ENCODE assay signal across 11 cellular contexts in the genomic region with DNA sequence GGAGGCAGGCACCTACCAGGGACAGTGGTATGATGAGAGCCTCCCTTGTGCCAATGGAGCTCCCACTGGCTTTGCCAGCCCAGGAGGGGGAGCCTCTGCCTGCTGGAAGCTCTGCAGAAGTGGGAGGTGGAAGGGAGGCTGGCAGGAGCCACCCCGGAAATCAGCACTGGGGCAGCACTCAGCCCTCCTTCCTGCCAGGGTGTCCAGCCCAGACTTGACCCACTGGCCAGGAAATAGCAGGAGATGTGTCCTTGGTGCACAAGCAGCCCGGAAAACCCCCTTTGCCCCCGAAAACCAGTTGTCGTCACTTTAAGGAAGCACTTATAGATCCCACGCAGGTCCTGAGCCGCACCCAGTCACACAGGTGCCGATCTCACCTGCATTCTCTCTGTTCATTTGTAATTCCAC. TPM values are rescaled to one million over a fixed set of nuclear protein-coding genes. Genes with fewer than 3 reads are reported as not detected.
DNase-seq lines count a peak whose midpoint lies in the region; ATAC-seq and TF ChIP-seq lines count a peak whose summit lies in the region.
"Had no signal": no experiment of that assay in that cellular context is flagged by ENCODE, and none has a peak within 500 bp of the region (broad histone marks: within the 10 kb centered on the region; RNA-seq: fewer than 3 reads in every experiment).

No MANE protein-coding gene starts in this region.

- TF ChIP-seq CTCF in epithelial cell of proximal tubule (conservative IDR thresholded peaks at IDR 0.05; ENCODE audit: low read depth, low read length) (peak; percentile 65), spleen (IDR thresholded peaks at IDR 0.05 in 8 of 11, conservative IDR thresholded peaks at IDR 0.05 in 3 of 11) (no peak)

- H3K4me1 Mint-ChIP-seq in stimulated activated effector memory CD8-positive, alpha-beta T cell treated with anti-CD3 and anti-CD28 coated beads, Interleukin-12 subunit alpha, Interleukin-12 subunit beta, amount 100 ng/mL, for 72 hours = peaks cover 7% of the 10 kb centered on the region
- H3K4me1 Mint-ChIP-seq in stimulated activated naive CD8-positive, alpha-beta T cell treated with anti-CD3 and anti-CD28 coated beads, Interleukin-15, amount 100 ng/mL, for 72 hours = no peaks in the 10 kb centered on the region
- peaks cover 0 to 5% of the 10 kb centered on the region in 2 donors for H3K4me1 Mint-ChIP-seq in natural killer cell treated with Interleukin-12 subunit alpha and Interleukin-12 subunit beta and Interleukin-15 and Interleukin-18, amount 100 ng/mL, for 72 hours (ENCODE audit: low read depth in 2 of 2)

- ATAC-seq in stimulated activated effector memory CD8-positive, alpha-beta T cell treated with anti-CD3 and anti-CD28 coated beads, Interleukin-12 subunit alpha, Interleukin-12 subunit beta, amount 100 ng/mL, for 72 hours = no peak
- ATAC-seq in stimulated activated naive CD8-positive, alpha-beta T cell treated with anti-CD3 and anti-CD28 coated beads, Interleukin-15, amount 100 ng/mL, for 72 hours = no peak
- ATAC-seq in natural killer cell treated with Interleukin-12 subunit alpha and Interleukin-12 subunit beta and Interleukin-15 and Interleukin-18, amount 100 ng/mL, for 72 hours = no peak

- H3K9me3 Mint-ChIP-seq in stimulated activated effector memory CD8-positive, alpha-beta T cell treated with anti-CD3 and anti-CD28 coated beads, Interleukin-12 subunit alpha, Interleukin-12 subunit beta, amount 100 ng/mL, for 72 hours = no peaks in the 10 kb centered on the region
- H3K9me3 Mint-ChIP-seq in stimulated activated naive CD8-positive, alpha-beta T cell treated with anti-CD3 and anti-CD28 coated beads, Interleukin-15, amount 100 ng/mL, for 72 hours = peaks cover 0 to 5% of the 10 kb centered on the region in 2 donors
- H3K9me3 Mint-ChIP-seq in natural killer cell treated with Interleukin-12 subunit alpha and Interleukin-12 subunit beta and Interleukin-15 and Interleukin-18, amount 100 ng/mL, for 72 hours = no peaks in the 10 kb centered on the region

- no peak overlapping the region for H3K4me3 Mint-ChIP-seq in stimulated activated effector memory CD8-positive, alpha-beta T cell treated with anti-CD3 and anti-CD28 coated beads, Interleukin-12 subunit alpha, Interleukin-12 subunit beta, amount 100 ng/mL, for 72 hours
- no peak overlapping the region for H3K4me3 Mint-ChIP-seq in stimulated activated naive CD8-positive, alpha-beta T cell treated with anti-CD3 and anti-CD28 coated beads, Interleukin-15, amount 100 ng/mL, for 72 hours
- H3K4me3 Mint-ChIP-seq in natural killer cell treated with Interleukin-12 subunit alpha and Interleukin-12 subunit beta and Interleukin-15 and Interleukin-18, amount 100 ng/mL, for 72 hours = no peak overlapping the region

- H3K36me3 Mint-ChIP-seq in stimulated activated effector memory CD8-positive, alpha-beta T cell treated with anti-CD3 and anti-CD28 coated beads, Interleukin-12 subunit alpha, Interleukin-12 subunit beta, amount 100 ng/mL, for 72 hours = no peaks in the 10 kb centered on the region
- H3K36me3 Mint-ChIP-seq in natural killer cell treated with Interleukin-12 subunit alpha and Interleukin-12 subunit beta and Interleukin-15 and Interleukin-18, amount 100 ng/mL, for 72 hours = no peaks in the 10 kb centered on the region

- no peaks in the 10 kb centered on the region for H3K36me3 ChIP-seq in spleen
- H3K36me3 ChIP-seq: BLaER1 treated with 17β-estradiol and CSF1 and Interleukin-3, amounts not matched to agents 10 nM and 100 nM had no signal

- WGBS in spleen, 5 donors = 59 to 69% (median 61%) methylated on average over 7 of the region's 7 CpGs

- peaks cover 0 to 36% (median 0%) of the 10 kb centered on the region in 7 donors for H3K27me3 ChIP-seq in spleen (replicated peaks in 1 of 7)
- H3K27me3 ChIP-seq: BLaER1 treated with 17β-estradiol and CSF1 and Interleukin-3, amounts not matched to agents 10 nM and 100 nM had no signal

- intact Hi-C loops in spleen (cut with DNase I; ENCODE audit: low total_unique reads) = no loop called here

- peaks cover 27% of the 10 kb centered on the region for H3K27me3 Mint-ChIP-seq in stimulated activated naive CD8-positive, alpha-beta T cell treated with anti-CD3 and anti-CD28 coated beads, Interleukin-15, amount 100 ng/mL, for 72 hours
- H3K27me3 Mint-ChIP-seq in natural killer cell treated with Interleukin-12 subunit alpha and Interleukin-12 subunit beta and Interleukin-15 and Interleukin-18, amount 100 ng/mL, for 72 hours = peaks cover 24 to 25% of the 10 kb centered on the region in 2 donors

- no peak for TF ChIP-seq POLR2A in spleen (IDR thresholded peaks at IDR 0.05)

- H3K27ac ChIP-seq in spleen = no peak overlapping the region
- H3K27ac ChIP-seq: BLaER1 treated with 17β-estradiol and CSF1 and Interleukin-3, amounts not matched to agents 10 nM and 100 nM had no signal

- no peaks in the 10 kb centered on the region for H3K4me1 ChIP-seq in spleen

- DNase-seq in NCI-H2107 treated with DMSO at 0.1 percent for 48 hours (lab: John Stamatoyannopoulos, UW; ENCODE audit: unreplicated experiment) (peak; percentile 7), NCI-H2107 (lab: John Stamatoyannopoulos, UW) (no peak), NCI-H226 (peak; percentile 78), epithelial cell of proximal tubule (ENCODE audit: low read depth) (no peak), spleen (peak; percentile 62)
- DNase-seq in stimulated activated effector memory CD8-positive, alpha-beta T cell treated with anti-CD3 and anti-CD28 coated beads, Interleukin-12 subunit alpha, Interleukin-12 subunit beta, amount 100 ng/mL, for 72 hours (ENCODE audit: low spot score in 2 of 2) = no peak
- DNase-seq in stimulated activated naive CD8-positive, alpha-beta T cell treated with anti-CD3 and anti-CD28 coated beads, Interleukin-15, amount 100 ng/mL, for 72 hours = no peak
- DNase-seq in natural killer cell treated with Interleukin-12 subunit alpha and Interleukin-12 subunit beta and Interleukin-15 and Interleukin-18, amount 100 ng/mL, for 72 hours (ENCODE audit: low spot score) = no peak
- DNase-seq: glutamatergic neuron, NCI-H2171 treated with DMSO at 0.1 percent for 48 hours had no signal

- H3K4me3 ChIP-seq in epithelial cell of proximal tubule (ENCODE audit: low read depth, low read length) (no peak overlapping the region), spleen (no peak overlapping the region)
- H3K4me3 ChIP-seq: BLaER1 treated with 17β-estradiol and CSF1 and Interleukin-3, amounts not matched to agents 10 nM and 100 nM had no signal

- H3K27ac Mint-ChIP-seq in stimulated activated effector memory CD8-positive, alpha-beta T cell treated with anti-CD3 and anti-CD28 coated beads, Interleukin-12 subunit alpha, Interleukin-12 subunit beta, amount 100 ng/mL, for 72 hours = no peak overlapping the region
- no peak overlapping the region for H3K27ac Mint-ChIP-seq in stimulated activated naive CD8-positive, alpha-beta T cell treated with anti-CD3 and anti-CD28 coated beads, Interleukin-15, amount 100 ng/mL, for 72 hours
- no peak overlapping the region for H3K27ac Mint-ChIP-seq in natural killer cell treated with Interleukin-12 subunit alpha and Interleukin-12 subunit beta and Interleukin-15 and Interleukin-18, amount 100 ng/mL, for 72 hours

- H3K9me3 ChIP-seq in spleen = peaks cover 0 to 8% (median 0%) of the 10 kb centered on the region in 8 donors

RNA-seq across cellular contexts. Expression of a gene that starts 49.3 kb away (rescaled TPM):
- total RNA-seq in epithelial cell of proximal tubule (0.14 and 0.29 TPM in 2 replicates), spleen (not detected)
- polyA plus RNA-seq in spleen = not detected
- not detected for total RNA-seq in natural killer cell treated with Interleukin-12 subunit alpha and Interleukin-12 subunit beta and Interleukin-15 and Interleukin-18, amount 100 ng/mL, for 72 hours

Comparison
In these comparisons a context has a peak if more than half of its experiments do, and no peak if none do; other contexts are left out.
1. DNase-seq: peak in NCI-H2107 treated with DMSO at 0.1 percent for 48 hours (single experiment), NCI-H226 (single experiment) and spleen (single experiment); none in NCI-H2107 (single experiment), epithelial cell of proximal tubule (single experiment), stimulated activated effector memory CD8-positive, alpha-beta T cell treated with anti-CD3 and anti-CD28 coated beads, Interleukin-12 subunit alpha, Interleukin-12 subunit beta, amount 100 ng/mL, for 72 hours (0 of 2), stimulated activated naive CD8-positive, alpha-beta T cell treated with anti-CD3 and anti-CD28 coated beads, Interleukin-15, amount 100 ng/mL, for 72 hours (0 of 2) and natural killer cell treated with Interleukin-12 subunit alpha and Interleukin-12 subunit beta and Interleukin-15 and Interleukin-18, amount 100 ng/mL, for 72 hours (single experiment).